In genomic region chr11:46617451-46618314, GRCh38 we compare ENCODE assay signal across 1 cellular context.
A peak's percentile ranks its signal among the peaks of the same experiment; 100 is the strongest.
TF ChIP-seq lines count a peak whose summit lies in the region.

TSS of gene ATG13 (plus strand) at chr11:46617553. CDS start at chr11:46644292, 26,739 bp downstream.

TF ChIP-seq in HepG2, 621 proteins besides CTCF, POLR2A, EP300 and RAD21 (continued from another document and continues in another):
- TF ChIP-seq, protein P1, sequence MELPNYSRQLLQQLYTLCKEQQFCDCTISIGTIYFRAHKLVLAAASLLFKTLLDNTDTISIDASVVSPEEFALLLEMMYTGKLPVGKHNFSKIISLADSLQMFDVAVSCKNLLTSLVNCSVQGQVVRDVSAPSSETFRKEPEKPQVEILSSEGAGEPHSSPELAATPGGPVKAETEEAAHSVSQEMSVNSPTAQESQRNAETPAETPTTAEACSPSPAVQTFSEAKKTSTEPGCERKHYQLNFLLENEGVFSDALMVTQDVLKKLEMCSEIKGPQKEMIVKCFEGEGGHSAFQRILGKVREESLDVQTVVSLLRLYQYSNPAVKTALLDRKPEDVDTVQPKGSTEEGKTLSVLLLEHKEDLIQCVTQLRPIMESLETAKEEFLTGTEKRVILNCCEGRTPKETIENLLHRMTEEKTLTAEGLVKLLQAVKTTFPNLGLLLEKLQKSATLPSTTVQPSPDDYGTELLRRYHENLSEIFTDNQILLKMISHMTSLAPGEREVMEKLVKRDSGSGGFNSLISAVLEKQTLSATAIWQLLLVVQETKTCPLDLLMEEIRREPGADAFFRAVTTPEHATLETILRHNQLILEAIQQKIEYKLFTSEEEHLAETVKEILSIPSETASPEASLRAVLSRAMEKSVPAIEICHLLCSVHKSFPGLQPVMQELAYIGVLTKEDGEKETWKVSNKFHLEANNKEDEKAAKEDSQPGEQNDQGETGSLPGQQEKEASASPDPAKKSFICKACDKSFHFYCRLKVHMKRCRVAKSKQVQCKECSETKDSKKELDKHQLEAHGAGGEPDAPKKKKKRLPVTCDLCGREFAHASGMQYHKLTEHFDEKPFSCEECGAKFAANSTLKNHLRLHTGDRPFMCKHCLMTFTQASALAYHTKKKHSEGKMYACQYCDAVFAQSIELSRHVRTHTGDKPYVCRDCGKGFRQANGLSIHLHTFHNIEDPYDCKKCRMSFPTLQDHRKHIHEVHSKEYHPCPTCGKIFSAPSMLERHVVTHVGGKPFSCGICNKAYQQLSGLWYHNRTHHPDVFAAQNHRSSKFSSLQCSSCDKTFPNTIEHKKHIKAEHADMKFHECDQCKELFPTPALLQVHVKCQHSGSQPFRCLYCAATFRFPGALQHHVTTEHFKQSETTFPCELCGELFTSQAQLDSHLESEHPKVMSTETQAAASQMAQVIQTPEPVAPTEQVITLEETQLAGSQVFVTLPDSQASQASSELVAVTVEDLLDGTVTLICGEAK (IDR thresholded peaks at IDR 0.05): no peak
- TF ChIP-seq, protein P1 (CRISPR knock-in tag; IDR thresholded peaks at IDR 0.05): no peak
- TF ChIP-seq ZNF547 (CRISPR knock-in tag; IDR thresholded peaks at IDR 0.05) (0 out of 2 replicates have a peak, but pooled peaks have one; percentile 18), HMG20A (CRISPR knock-in tag; IDR thresholded peaks at IDR 0.05; ENCODE audit: borderline replicate concordance) (no peak), RFXAP (CRISPR knock-in tag; IDR thresholded peaks at IDR 0.05; ENCODE audit: borderline replicate concordance) (no peak), ZNF382 (CRISPR knock-in tag; IDR thresholded peaks at IDR 0.05; ENCODE audit: borderline replicate concordance) (no peak), NCOA5 (CRISPR knock-in tag; IDR thresholded peaks at IDR 0.05) (no peak), ZFYVE20 (CRISPR knock-in tag; IDR thresholded peaks at IDR 0.05; ENCODE audit: borderline replicate concordance, low read depth) (no peak), ZNF776 (CRISPR knock-in tag; IDR thresholded peaks at IDR 0.05) (no peak), SP1 (IDR thresholded peaks at IDR 0.05) (no peak), SP1 (CRISPR knock-in tag; IDR thresholded peaks at IDR 0.05) (no peak), TEAD2 (CRISPR knock-in tag; IDR thresholded peaks at IDR 0.05) (no peak), ZNF280D (CRISPR knock-in tag; IDR thresholded peaks at IDR 0.05) (0 out of 2 replicates have a peak, but pooled peaks have one; percentile 28), ZNF10 (CRISPR knock-in tag; IDR thresholded peaks at IDR 0.05; ENCODE audit: borderline replicate concordance, low read depth) (no peak), ZNF232 (CRISPR knock-in tag; IDR thresholded peaks at IDR 0.05; ENCODE audit: borderline replicate concordance) (no peak), RORA (CRISPR knock-in tag; IDR thresholded peaks at IDR 0.05) (0 out of 2 replicates have a peak, but pooled peaks have one; percentile 26), ONECUT2 (CRISPR knock-in tag; IDR thresholded peaks at IDR 0.05) (peak; percentile 41; the same call in 1 of the 2 replicates), ARHGAP35 (CRISPR knock-in tag; IDR thresholded peaks at IDR 0.05; ENCODE audit: borderline replicate concordance) (no peak), ZNF660 (CRISPR knock-in tag; IDR thresholded peaks at IDR 0.05; ENCODE audit: borderline replicate concordance, low read depth) (no peak), KMT2A (CRISPR knock-in tag; IDR thresholded peaks at IDR 0.05) (0 out of 2 replicates have a peak, but pooled peaks have one; percentile 7), ZNF597 (CRISPR knock-in tag; IDR thresholded peaks at IDR 0.05) (no peak), RCOR2 (CRISPR knock-in tag; IDR thresholded peaks at IDR 0.05) (no peak), HOXA5 (CRISPR knock-in tag; IDR thresholded peaks at IDR 0.05) (peak; percentile 17; the same call in 1 of the 2 replicates), SMAD9 (CRISPR knock-in tag; IDR thresholded peaks at IDR 0.05) (peak; percentile 48; the same call in 1 of the 2 replicates), PHF8 (CRISPR knock-in tag; IDR thresholded peaks at IDR 0.05) (peak; percentile 52; the same call in 1 of the 2 replicates), NONO (IDR thresholded peaks at IDR 0.05) (no peak), NONO (CRISPR knock-in tag; conservative IDR thresholded peaks at IDR 0.05) (no peak), TBP (CRISPR knock-in tag; IDR thresholded peaks at IDR 0.05) (no peak), CBX1 (IDR thresholded peaks at IDR 0.05; ENCODE audit: low read depth) (no peak), REL (CRISPR knock-in tag; conservative IDR thresholded peaks at IDR 0.05) (no peak), GMEB1 (CRISPR knock-in tag; IDR thresholded peaks at IDR 0.05; ENCODE audit: borderline replicate concordance) (peak; percentile 64), LCORL (IDR thresholded peaks at IDR 0.05) (no peak), LCORL (CRISPR knock-in tag; IDR thresholded peaks at IDR 0.05) (no peak), NFATC3 (CRISPR knock-in tag; IDR thresholded peaks at IDR 0.05) (no peak), ZSCAN25 (CRISPR knock-in tag; IDR thresholded peaks at IDR 0.05) (no peak), ZNF772 (CRISPR knock-in tag; IDR thresholded peaks at IDR 0.05) (peak; percentile 76)
- TF ChIP-seq, protein P2, sequence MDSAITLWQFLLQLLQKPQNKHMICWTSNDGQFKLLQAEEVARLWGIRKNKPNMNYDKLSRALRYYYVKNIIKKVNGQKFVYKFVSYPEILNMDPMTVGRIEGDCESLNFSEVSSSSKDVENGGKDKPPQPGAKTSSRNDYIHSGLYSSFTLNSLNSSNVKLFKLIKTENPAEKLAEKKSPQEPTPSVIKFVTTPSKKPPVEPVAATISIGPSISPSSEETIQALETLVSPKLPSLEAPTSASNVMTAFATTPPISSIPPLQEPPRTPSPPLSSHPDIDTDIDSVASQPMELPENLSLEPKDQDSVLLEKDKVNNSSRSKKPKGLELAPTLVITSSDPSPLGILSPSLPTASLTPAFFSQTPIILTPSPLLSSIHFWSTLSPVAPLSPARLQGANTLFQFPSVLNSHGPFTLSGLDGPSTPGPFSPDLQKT (CRISPR knock-in tag; IDR thresholded peaks at IDR 0.05; ENCODE audit: borderline replicate concordance): no peak
- TF ChIP-seq, protein P3, sequence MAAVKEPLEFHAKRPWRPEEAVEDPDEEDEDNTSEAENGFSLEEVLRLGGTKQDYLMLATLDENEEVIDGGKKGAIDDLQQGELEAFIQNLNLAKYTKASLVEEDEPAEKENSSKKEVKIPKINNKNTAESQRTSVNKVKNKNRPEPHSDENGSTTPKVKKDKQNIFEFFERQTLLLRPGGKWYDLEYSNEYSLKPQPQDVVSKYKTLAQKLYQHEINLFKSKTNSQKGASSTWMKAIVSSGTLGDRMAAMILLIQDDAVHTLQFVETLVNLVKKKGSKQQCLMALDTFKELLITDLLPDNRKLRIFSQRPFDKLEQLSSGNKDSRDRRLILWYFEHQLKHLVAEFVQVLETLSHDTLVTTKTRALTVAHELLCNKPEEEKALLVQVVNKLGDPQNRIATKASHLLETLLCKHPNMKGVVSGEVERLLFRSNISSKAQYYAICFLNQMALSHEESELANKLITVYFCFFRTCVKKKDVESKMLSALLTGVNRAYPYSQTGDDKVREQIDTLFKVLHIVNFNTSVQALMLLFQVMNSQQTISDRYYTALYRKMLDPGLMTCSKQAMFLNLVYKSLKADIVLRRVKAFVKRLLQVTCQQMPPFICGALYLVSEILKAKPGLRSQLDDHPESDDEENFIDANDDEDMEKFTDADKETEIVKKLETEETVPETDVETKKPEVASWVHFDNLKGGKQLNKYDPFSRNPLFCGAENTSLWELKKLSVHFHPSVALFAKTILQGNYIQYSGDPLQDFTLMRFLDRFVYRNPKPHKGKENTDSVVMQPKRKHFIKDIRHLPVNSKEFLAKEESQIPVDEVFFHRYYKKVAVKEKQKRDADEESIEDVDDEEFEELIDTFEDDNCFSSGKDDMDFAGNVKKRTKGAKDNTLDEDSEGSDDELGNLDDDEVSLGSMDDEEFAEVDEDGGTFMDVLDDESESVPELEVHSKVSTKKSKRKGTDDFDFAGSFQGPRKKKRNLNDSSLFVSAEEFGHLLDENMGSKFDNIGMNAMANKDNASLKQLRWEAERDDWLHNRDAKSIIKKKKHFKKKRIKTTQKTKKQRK (IDR thresholded peaks at IDR 0.05; ENCODE audit: low read length): no peak
- TF ChIP-seq, protein P4, sequence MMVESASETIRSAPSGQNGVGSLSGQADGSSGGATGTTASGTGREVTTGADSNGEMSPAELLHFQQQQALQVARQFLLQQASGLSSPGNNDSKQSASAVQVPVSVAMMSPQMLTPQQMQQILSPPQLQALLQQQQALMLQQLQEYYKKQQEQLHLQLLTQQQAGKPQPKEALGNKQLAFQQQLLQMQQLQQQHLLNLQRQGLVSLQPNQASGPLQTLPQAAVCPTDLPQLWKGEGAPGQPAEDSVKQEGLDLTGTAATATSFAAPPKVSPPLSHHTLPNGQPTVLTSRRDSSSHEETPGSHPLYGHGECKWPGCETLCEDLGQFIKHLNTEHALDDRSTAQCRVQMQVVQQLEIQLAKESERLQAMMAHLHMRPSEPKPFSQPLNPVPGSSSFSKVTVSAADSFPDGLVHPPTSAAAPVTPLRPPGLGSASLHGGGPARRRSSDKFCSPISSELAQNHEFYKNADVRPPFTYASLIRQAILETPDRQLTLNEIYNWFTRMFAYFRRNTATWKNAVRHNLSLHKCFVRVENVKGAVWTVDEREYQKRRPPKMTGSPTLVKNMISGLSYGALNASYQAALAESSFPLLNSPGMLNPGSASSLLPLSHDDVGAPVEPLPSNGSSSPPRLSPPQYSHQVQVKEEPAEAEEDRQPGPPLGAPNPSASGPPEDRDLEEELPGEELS (CRISPR knock-in tag; IDR thresholded peaks at IDR 0.05): peak; percentile 1; the same call in 1 of the 2 replicates
- TF ChIP-seq, protein P5, sequence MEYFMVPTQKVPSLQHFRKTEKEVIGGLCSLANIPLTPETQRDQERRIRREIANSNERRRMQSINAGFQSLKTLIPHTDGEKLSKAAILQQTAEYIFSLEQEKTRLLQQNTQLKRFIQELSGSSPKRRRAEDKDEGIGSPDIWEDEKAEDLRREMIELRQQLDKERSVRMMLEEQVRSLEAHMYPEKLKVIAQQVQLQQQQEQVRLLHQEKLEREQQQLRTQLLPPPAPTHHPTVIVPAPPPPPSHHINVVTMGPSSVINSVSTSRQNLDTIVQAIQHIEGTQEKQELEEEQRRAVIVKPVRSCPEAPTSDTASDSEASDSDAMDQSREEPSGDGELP (IDR thresholded peaks at IDR 0.05; ENCODE audit: borderline replicate concordance, low read depth): no peak
